Comparison of ENCODE assay signal across 10 cellular contexts in genomic region chr6:31614674-31615578, GRCh38. TPM values are rescaled to one million over a fixed set of nuclear protein-coding genes. Genes with fewer than 3 reads are reported as not detected.
A peak's percentile ranks its signal among the peaks of the same experiment; 100 is the strongest.
DNase-seq lines count a peak whose midpoint lies in the region; ATAC-seq and TF ChIP-seq lines count a peak whose summit lies in the region.
"Had no signal": no experiment of that assay in that cellular context is flagged by ENCODE, and none has a peak within 500 bp of the region (broad histone marks: within the 10 kb centered on the region; RNA-seq: fewer than 3 reads in every experiment).

Gene AIF1, plus strand, starts transcription at chr6:31615234. Its CDS starts 96 bp downstream, at chr6:31615330.

- no peaks in the 10 kb centered on the region for H3K27me3 Mint-ChIP-seq in activated T-cell treated with anti-CD3 and anti-CD28 coated beads, Interleukin-2, amount 50 U/mL, for 24 hours
- no peaks in the 10 kb centered on the region for H3K27me3 Mint-ChIP-seq in activated naive CD8-positive, alpha-beta T cell treated with anti-CD3 and anti-CD28 coated beads for 36 hours
- H3K27me3 Mint-ChIP-seq in mesothelial cell of epicardium (ENCODE audit: low read depth) = no peaks in the 10 kb centered on the region

- TF ChIP-seq CTCF in mesothelial cell of epicardium (IDR thresholded peaks at IDR 0.05; ENCODE audit: unreplicated experiment) = no peak
- TF ChIP-seq CTCF in transverse colon (IDR thresholded peaks at IDR 0.05) = no peak

- peak within 1 kb of the TSS; percentile 80 for H3K4me3 Mint-ChIP-seq in activated T-cell treated with anti-CD3 and anti-CD28 coated beads, Interleukin-2, amount 50 U/mL, for 24 hours
- H3K4me3 Mint-ChIP-seq in activated naive CD8-positive, alpha-beta T cell treated with anti-CD3 and anti-CD28 coated beads for 36 hours = peak within 1 kb of the TSS; percentile 90
- H3K4me3 Mint-ChIP-seq in mesothelial cell of epicardium = no peak within 1 kb of the TSS

- H3K36me3 ChIP-seq in transverse colon = no peaks in the 10 kb centered on the region

- peak within 1 kb of the TSS in 2 of 4 donors; percentile 1 to 29 for H3K4me3 ChIP-seq in transverse colon

- H3K27ac Mint-ChIP-seq in activated T-cell treated with anti-CD3 and anti-CD28 coated beads, Interleukin-2, amount 50 U/mL, for 24 hours = peak within 1 kb of the TSS; percentile 88
- peak within 1 kb of the TSS; percentile 92 for H3K27ac Mint-ChIP-seq in activated naive CD8-positive, alpha-beta T cell treated with anti-CD3 and anti-CD28 coated beads for 36 hours
- peak within 1 kb of the TSS; percentile 21 for H3K27ac Mint-ChIP-seq in mesothelial cell of epicardium

- no peaks in the 10 kb centered on the region for H3K9me3 Mint-ChIP-seq in activated T-cell treated with anti-CD3 and anti-CD28 coated beads, Interleukin-2, amount 50 U/mL, for 24 hours
- H3K9me3 Mint-ChIP-seq in activated naive CD8-positive, alpha-beta T cell treated with anti-CD3 and anti-CD28 coated beads for 36 hours = no peaks in the 10 kb centered on the region
- no peaks in the 10 kb centered on the region for H3K9me3 Mint-ChIP-seq in mesothelial cell of epicardium

- H3K36me3 Mint-ChIP-seq in activated T-cell treated with anti-CD3 and anti-CD28 coated beads, Interleukin-2, amount 50 U/mL, for 24 hours (ENCODE audit: low read depth) = peaks cover 15% of the 10 kb centered on the region
- peaks cover 22% of the 10 kb centered on the region for H3K36me3 Mint-ChIP-seq in activated naive CD8-positive, alpha-beta T cell treated with anti-CD3 and anti-CD28 coated beads for 36 hours
- no peaks in the 10 kb centered on the region for H3K36me3 Mint-ChIP-seq in mesothelial cell of epicardium

- in situ Hi-C loops in transverse colon (cut with MboI; ENCODE audit: low pct_ligation_motif_present in 1 of 4, low pct_unique_long_range_greater_than_20kb in 1 of 4, low sequenced_read_pairs in 3 of 4) (no loop called here), ACHN (cut with HindIII; ENCODE audit: low pct_ligation_motif_present, low pct_unique_long_range_greater_than_20kb, low sequenced_read_pairs) (no loop called here)

- H3K4me1 Mint-ChIP-seq in activated T-cell treated with anti-CD3 and anti-CD28 coated beads, Interleukin-2, amount 50 U/mL, for 24 hours (ENCODE audit: low read depth) = peaks cover 40% of the 10 kb centered on the region
- H3K4me1 Mint-ChIP-seq in activated naive CD8-positive, alpha-beta T cell treated with anti-CD3 and anti-CD28 coated beads for 36 hours = peaks cover 38% of the 10 kb centered on the region
- peaks cover 31% of the 10 kb centered on the region for H3K4me1 Mint-ChIP-seq in mesothelial cell of epicardium

- peak within 1 kb of the TSS; percentile 41 to 57 (median 55) for H3K27ac ChIP-seq in transverse colon

- 44 to 62% methylated on average over 4 to 7 of the region's 7 CpGs for WGBS in transverse colon (ENCODE audit: low coverage in 1 of 2), 2 donors

- H3K27me3 ChIP-seq in transverse colon = no peaks in the 10 kb centered on the region

- no peak for TF ChIP-seq EP300 in transverse colon (IDR thresholded peaks at IDR 0.05; ENCODE audit: low read depth)

- intact Hi-C loops in transverse colon (cut with DNase I; ENCODE audit: low total_unique reads) = no loop called here

- DNase-seq in activated T-cell treated with anti-CD3 and anti-CD28 coated beads, Interleukin-2, amount 50 U/mL, for 24 hours = no peak
- DNase-seq in activated T-cell treated with anti-CD3 and anti-CD28 coated beads, Interleukin-2, amount 50 U/mL, for 1 hour = no peak
- no peak for DNase-seq in activated naive CD8-positive, alpha-beta T cell treated with anti-CD3 and anti-CD28 coated beads for 36 hours
- no peak for DNase-seq in mesothelial cell of epicardium (ENCODE audit: low spot score in 2 of 2, unreplicated experiment in 2 of 2)
- DNase-seq in transverse colon = no peak
- no peak for DNase-seq in NCI-H1930 (lab: John Stamatoyannopoulos, UW)
- DNase-seq in ACHN = no peak
- DNase-seq: activated gamma-delta T cell treated with Interleukin-2 at 50 U/mL for 16 hours, NCI-H1417 treated with DMSO at 0.1 percent for 48 hours had no signal

- no peaks in the 10 kb centered on the region for H3K9me3 ChIP-seq in transverse colon

- no peak for TF ChIP-seq POLR2A in transverse colon (IDR thresholded peaks at IDR 0.05)

- no peak for ATAC-seq in GM18858 (IDR thresholded peaks at IDR 0.05; ENCODE audit: unreplicated experiment)

- peaks cover 0 to 24% (median 7%) of the 10 kb centered on the region in 4 donors for H3K4me1 ChIP-seq in transverse colon

RNA-seq across cellular contexts. Expression of gene AIF1, which starts in this region (rescaled TPM):
- 100 to 1,000 TPM; 150 to 157 TPM for total RNA-seq in activated naive CD8-positive, alpha-beta T cell treated with anti-CD3 and anti-CD28 coated beads for 36 hours
- total RNA-seq in mesothelial cell of epicardium = 5.1 to 6.0 TPM (median 5.1 TPM) in 3 replicates
- 10 to 100 TPM in 2 of 4 donors, 1 to 10 TPM in 1, not detected in 1; 9.4 to 19.5 (median 17.3) TPM for total RNA-seq in transverse colon

Comparison
In these comparisons a context has a peak if more than half of its experiments do, and no peak if none do; other contexts are left out.
1. RNA of gene AIF1 (total RNA-seq): 150 to 157 TPM in activated naive CD8-positive, alpha-beta T cell treated with anti-CD3 and anti-CD28 coated beads for 36 hours; 9.4 to 19.5 TPM in transverse colon and 5.1 to 6.0 TPM in mesothelial cell of epicardium; every median in the first group is over 4 times any median in the second.
2. H3K27ac Mint-ChIP-seq: peak in every context shown above with its lines; median percentile 92 in activated naive CD8-positive, alpha-beta T cell treated with anti-CD3 and anti-CD28 coated beads for 36 hours; 88 in activated T-cell treated with anti-CD3 and anti-CD28 coated beads, Interleukin-2, amount 50 U/mL, for 24 hours; 21 in mesothelial cell of epicardium.